20 cellular contexts compared by ENCODE assay signal in the genomic region with DNA sequence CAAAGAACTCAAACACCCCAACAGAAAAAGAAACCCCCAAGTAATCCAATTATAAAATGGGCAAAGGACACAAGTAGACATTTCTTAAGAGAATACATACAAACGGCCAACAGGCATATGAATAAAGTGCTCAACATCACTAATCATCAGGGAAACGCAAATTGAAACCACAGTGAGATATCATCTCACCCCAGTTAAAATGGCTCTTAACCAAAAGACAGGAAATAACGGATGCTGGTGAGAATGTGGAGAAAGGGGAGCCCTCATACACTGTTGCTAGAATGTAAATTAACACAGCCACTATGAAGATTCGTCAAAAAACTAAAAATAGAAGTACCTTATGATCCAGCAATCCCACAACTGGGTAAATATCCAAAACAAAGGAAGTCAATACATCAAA. TPM values are rescaled to one million over a fixed set of nuclear protein-coding genes. Genes with fewer than 3 reads are reported as not detected.
A peak's percentile ranks its signal among the peaks of the same experiment; 100 is the strongest.
DNase-seq lines count a peak whose midpoint lies in the region; ATAC-seq and TF ChIP-seq lines count a peak whose summit lies in the region.
"Had no signal": no experiment of that assay in that cellular context is flagged by ENCODE, and none has a peak within 500 bp of the region (broad histone marks: within the 10 kb centered on the region; RNA-seq: fewer than 3 reads in every experiment).

No MANE protein-coding gene starts in this region.

- no peaks in the 10 kb centered on the region for H3K79me2 ChIP-seq in Loucy (ENCODE audit: insufficient read depth, low read length)

- H3K9me3 Mint-ChIP-seq in activated CD4-positive, alpha-beta T cell treated with anti-CD3 and anti-CD28 coated beads for 36 hours (ENCODE audit: low read depth): no peaks in the 10 kb centered on the region
- no peaks in the 10 kb centered on the region for H3K9me3 Mint-ChIP-seq in activated naive CD8-positive, alpha-beta T cell treated with anti-CD3 and anti-CD28 coated beads, Interleukin-2, amount 10 ng/mL, durations not matched to agents 7 days and 5 days
- H3K9me3 Mint-ChIP-seq: CD8-positive, alpha-beta memory T cell had no signal

- H3K4me3 ChIP-seq in Loucy (ENCODE audit: low read length, poor library complexity, severe bottlenecking) (peak overlapping the region; percentile 48), retinal pigment epithelial cell (ENCODE audit: low read length) (no peak overlapping the region)
- H3K4me3 ChIP-seq: heart left ventricle had no signal

- H4K20me1 ChIP-seq in Loucy (ENCODE audit: insufficient read depth, low read length, poor library complexity, severe bottlenecking): no peaks in the 10 kb centered on the region

- no peaks in the 10 kb centered on the region for H3K36me3 Mint-ChIP-seq in activated CD4-positive, alpha-beta T cell treated with anti-CD3 and anti-CD28 coated beads for 36 hours (ENCODE audit: low read depth)
- H3K36me3 Mint-ChIP-seq in activated naive CD8-positive, alpha-beta T cell treated with anti-CD3 and anti-CD28 coated beads, Interleukin-2, amount 10 ng/mL, durations not matched to agents 7 days and 5 days: no peaks in the 10 kb centered on the region
- H3K36me3 Mint-ChIP-seq: CD8-positive, alpha-beta memory T cell had no signal

- POLR2A ChIA-PET in activated CD4-positive, alpha-beta T cell treated with anti-CD3 and anti-CD28 coated beads for 36 hours (lab: Charles Lee): no interaction called here
- POLR2A ChIA-PET in activated naive CD8-positive, alpha-beta T cell treated with anti-CD3 and anti-CD28 coated beads, Interleukin-2, amount 10 ng/mL, durations not matched to agents 7 days and 5 days (lab: Charles Lee): no interaction called here

- H2AFZ ChIP-seq in Loucy (ENCODE audit: low read length): peak overlapping the region; percentile 56; the same call in 1 of the 2 replicates

- H3K9ac ChIP-seq in Loucy (ENCODE audit: low read depth, low read length, poor library complexity, severe bottlenecking): peak overlapping the region; percentile 16

- H3K27me3 Mint-ChIP-seq in activated CD4-positive, alpha-beta T cell treated with anti-CD3 and anti-CD28 coated beads for 36 hours: no peaks in the 10 kb centered on the region
- peaks cover 2% of the 10 kb centered on the region for H3K27me3 Mint-ChIP-seq in activated naive CD8-positive, alpha-beta T cell treated with anti-CD3 and anti-CD28 coated beads, Interleukin-2, amount 10 ng/mL, durations not matched to agents 7 days and 5 days

- H3K4me3 Mint-ChIP-seq in activated CD4-positive, alpha-beta T cell treated with anti-CD3 and anti-CD28 coated beads for 36 hours: no peak overlapping the region
- peak overlapping the region; percentile 37 for H3K4me3 Mint-ChIP-seq in activated naive CD8-positive, alpha-beta T cell treated with anti-CD3 and anti-CD28 coated beads, Interleukin-2, amount 10 ng/mL, durations not matched to agents 7 days and 5 days
- H3K4me3 Mint-ChIP-seq: CD8-positive, alpha-beta memory T cell; neural crest cell had no signal

- TF ChIP-seq CTCF in Loucy (conservative IDR thresholded peaks at IDR 0.05; ENCODE audit: low read length) (no peak), retinal pigment epithelial cell (conservative IDR thresholded peaks at IDR 0.05; ENCODE audit: low read depth, low read length) (no peak)

- H3K9me3 ChIP-seq in Loucy (ENCODE audit: insufficient read depth, low read depth, low read length): no peaks in the 10 kb centered on the region

- peaks cover 31% of the 10 kb centered on the region for H3K4me1 Mint-ChIP-seq in activated CD4-positive, alpha-beta T cell treated with anti-CD3 and anti-CD28 coated beads for 36 hours
- H3K4me1 Mint-ChIP-seq in activated naive CD8-positive, alpha-beta T cell treated with anti-CD3 and anti-CD28 coated beads, Interleukin-2, amount 10 ng/mL, durations not matched to agents 7 days and 5 days: peaks cover 32% of the 10 kb centered on the region

- H3K36me3 ChIP-seq in Loucy (ENCODE audit: insufficient read depth, low read length): no peaks in the 10 kb centered on the region
- H3K36me3 ChIP-seq: heart left ventricle had no signal

- DNase-seq in activated CD4-positive, alpha-beta T cell treated with anti-CD3 and anti-CD28 coated beads for 36 hours: no peak
- DNase-seq in activated CD4-positive, alpha-beta T cell treated with anti-CD3 and anti-CD28 coated beads, Interleukin-2, amount 50 U/mL, for 1 hour: no peak
- no peak for DNase-seq in activated naive CD8-positive, alpha-beta T cell treated with anti-CD3 and anti-CD28 coated beads, Interleukin-2, amount 10 ng/mL, durations not matched to agents 7 days and 5 days
- DNase-seq in retinal pigment epithelial cell (ENCODE audit: low read depth) (peak; percentile 36), HUDEP-2 (lab: John Stamatoyannopoulos, UW; ENCODE audit: unreplicated experiment in 76 of 76) (no peak), HPDE6-E6E7 (ENCODE audit: extremely low spot score) (no peak), NCI-H2029 treated with DMSO at 0.1 percent for 48 hours (lab: John Stamatoyannopoulos, UW) (no peak)
- DNase-seq: activated CD8-positive, alpha-beta memory T cell treated with anti-CD3 and anti-CD28 coated beads for 24 hours; CD8-positive, alpha-beta memory T cell; effector CD4-positive, alpha-beta T cell; H7; heart left ventricle; kidney; NCI-H2081; NCI-H510A treated with DMSO at 0.1 percent for 48 hours; stimulated activated CD4-positive, alpha-beta T cell treated with anti-CD3 and anti-CD28 coated beads, Interleukin-12 subunit alpha, Interleukin-12 subunit beta, amount 100 ng/mL, for 4 hours; stimulated activated naive CD4-positive, alpha-beta T cell treated with Interleukin-2 at 50 U/mL for 16 hours had no signal

- H3K4me1 ChIP-seq in Loucy (ENCODE audit: insufficient read depth, low read length, poor library complexity, severe bottlenecking): peaks cover 42% of the 10 kb centered on the region

- intact Hi-C loops in activated CD4-positive, alpha-beta T cell treated with anti-CD3 and anti-CD28 coated beads for 36 hours (cut with DNase I, micrococcal nuclease): loop anchor here (5.0 to 10.0 kb wide), 4 partner anchors 110 to 1293 kb away; partner anchors contain the start of genes ASB2 (in 1 of the 2), DICER1 (in 1 of the 2) and PPP4R4 (in 1 of the 2)

- no peaks in the 10 kb centered on the region for H3K27me3 ChIP-seq in Loucy (ENCODE audit: insufficient read depth, low read length, poor library complexity, severe bottlenecking)
- H3K27me3 ChIP-seq: heart left ventricle had no signal

- peak overlapping the region; percentile 54 for H3K4me2 ChIP-seq in Loucy (ENCODE audit: low read depth, low read length, poor library complexity, severe bottlenecking)

- H3K9me2 ChIP-seq in Loucy (replicated peaks; ENCODE audit: low read depth, low read length): no peaks in the 10 kb centered on the region

- CTCF ChIA-PET in activated CD4-positive, alpha-beta T cell treated with anti-CD3 and anti-CD28 coated beads for 36 hours (lab: Charles Lee): no interaction called here

- peak; percentile 25 for ATAC-seq in activated CD4-positive, alpha-beta T cell treated with anti-CD3 and anti-CD28 coated beads for 36 hours
- peak; percentile 43 for ATAC-seq in activated naive CD8-positive, alpha-beta T cell treated with anti-CD3 and anti-CD28 coated beads, Interleukin-2, amount 10 ng/mL, durations not matched to agents 7 days and 5 days (ENCODE audit: low read depth)
- ATAC-seq: heart left ventricle, SK-N-SH treated with all-trans-retinoic acid at 6 μM for 48 hours had no signal

- no peak overlapping the region for H3K27ac Mint-ChIP-seq in activated CD4-positive, alpha-beta T cell treated with anti-CD3 and anti-CD28 coated beads for 36 hours
- peak overlapping the region; percentile 23 for H3K27ac Mint-ChIP-seq in activated naive CD8-positive, alpha-beta T cell treated with anti-CD3 and anti-CD28 coated beads, Interleukin-2, amount 10 ng/mL, durations not matched to agents 7 days and 5 days
- H3K27ac Mint-ChIP-seq: CD8-positive, alpha-beta memory T cell had no signal

- H3F3A ChIP-seq in Loucy (ENCODE audit: low read depth): no peaks in the 10 kb centered on the region

RNA-seq across cellular contexts. Expression of gene CLMN, which starts 52.4 kb away (rescaled TPM):
- 1 to 10 TPM in 1 of 2 experiments, under 1 TPM in 1; 0.75 to 1.5 TPM for total RNA-seq in activated CD4-positive, alpha-beta T cell treated with anti-CD3 and anti-CD28 coated beads for 36 hours
- 1 to 10 TPM; 3.7 to 4.3 TPM for total RNA-seq in activated naive CD8-positive, alpha-beta T cell treated with anti-CD3 and anti-CD28 coated beads, Interleukin-2, amount 10 ng/mL, durations not matched to agents 7 days and 5 days
